Comparison of ENCODE assay signal across 8 cellular contexts in the genomic region with DNA sequence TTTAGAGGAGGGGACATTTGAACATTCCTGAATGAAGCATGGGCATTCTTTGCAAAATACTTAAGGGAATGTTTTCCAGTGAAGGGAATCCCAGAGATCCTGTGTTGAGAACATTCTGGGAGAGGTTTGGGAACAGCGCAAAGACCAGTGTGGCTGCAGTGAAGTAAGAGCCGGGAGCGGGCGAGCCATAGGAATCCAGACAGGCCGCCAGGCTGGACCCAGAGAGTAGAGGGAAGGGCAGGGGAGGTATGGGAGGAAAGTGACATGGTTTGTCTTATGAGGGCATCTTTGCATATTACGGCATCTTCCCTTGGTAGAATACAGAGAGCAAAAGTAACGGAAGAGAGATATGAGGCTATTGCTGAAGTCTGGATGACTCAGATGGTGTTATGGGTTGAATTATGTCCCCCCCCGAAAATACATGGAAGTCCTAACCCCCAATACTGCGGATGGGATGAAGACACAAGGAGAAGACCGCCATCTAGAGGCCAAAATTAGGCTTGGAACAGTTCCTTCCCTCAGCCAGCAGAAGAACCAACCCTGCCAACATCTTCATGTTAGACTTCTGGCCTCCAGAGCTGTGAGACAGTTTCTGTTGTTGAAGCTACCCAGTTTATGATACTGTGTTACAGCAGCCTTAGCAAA.
DNase-seq lines count a peak whose midpoint lies in the region; ATAC-seq and TF ChIP-seq lines count a peak whose summit lies in the region.

No MANE protein-coding gene starts in this region.

- peak; percentile 33 for TF ChIP-seq CTCF in MCF 10A (IDR thresholded peaks at IDR 0.05; ENCODE audit: unreplicated experiment)
- TF ChIP-seq CTCF in breast epithelium (IDR thresholded peaks at IDR 0.05) = peak in 1 of 3 donors; percentile 14
- TF ChIP-seq CTCF in Panc1 (IDR thresholded peaks at IDR 0.05) = peak; percentile 72
- TF ChIP-seq CTCF in esophagus muscularis mucosa (IDR thresholded peaks at IDR 0.05) = peak in 2 of 3 experiments; percentile 18 to 51
- TF ChIP-seq CTCF in smooth muscle cell (IDR thresholded peaks at IDR 0.05; ENCODE audit: borderline replicate concordance, insufficient read depth, poor library complexity, severe bottlenecking) = peak; percentile 11

- H3K9ac ChIP-seq in smooth muscle cell (ENCODE audit: low read depth) = no peak overlapping the region

- H4K20me1 ChIP-seq in smooth muscle cell (ENCODE audit: low read depth) = no peaks in the 10 kb centered on the region

- H3K9me3 ChIP-seq in breast epithelium = no peaks in the 10 kb centered on the region
- no peaks in the 10 kb centered on the region for H3K9me3 ChIP-seq in Panc1 (ENCODE audit: control insufficient read depth, insufficient read depth, low read depth, low read length)
- H3K9me3 ChIP-seq in esophagus muscularis mucosa = no peaks in the 10 kb centered on the region
- no peaks in the 10 kb centered on the region for H3K9me3 ChIP-seq in smooth muscle cell (replicated peaks; ENCODE audit: low read depth)

- ATAC-seq in Panc1 (no peak; the same call in 1 of the 2 replicates), HG03432 (IDR thresholded peaks at IDR 0.05; ENCODE audit: unreplicated experiment) (no peak), GM21423 (IDR thresholded peaks at IDR 0.05; ENCODE audit: unreplicated experiment) (no peak)

- CTCF ChIA-PET in MCF 10A (lab: Yijun Ruan, JAX) (interaction anchor here (0.6 to 3.3 kb wide), 26 partner anchors 8 to 1509 kb away, joined by 3 to 47 read pairs (median 4); no protein-coding TSS in a partner anchor), Panc1 (lab: Charles Lee) (interaction anchor here (0.6 to 0.7 kb wide), 3 partner anchors 10 to 1695 kb away, joined by 3 to 11 read pairs (median 7); no protein-coding TSS in a partner anchor)

- H3K4me3 Mint-ChIP-seq in MCF 10A (ENCODE audit: unreplicated experiment) = no peak overlapping the region

- H3K4me3 ChIP-seq in breast epithelium (no peak overlapping the region), Panc1 (ENCODE audit: low read depth in 2 of 2, low read length in 2 of 2) (no peak overlapping the region), esophagus muscularis mucosa (no peak overlapping the region), smooth muscle cell (no peak overlapping the region)

- peak; percentile 55 for DNase-seq in MCF 10A (ENCODE audit: unreplicated experiment)
- DNase-seq in breast epithelium (ENCODE audit: low spot score in 2 of 2) = no peak
- no peak for DNase-seq in Panc1 (ENCODE audit: low read depth, low spot score)
- no peak for DNase-seq in esophagus muscularis mucosa (ENCODE audit: extremely low spot score)
- no peak for DNase-seq in smooth muscle cell (lab: John Stamatoyannopoulos, UW; ENCODE audit: unreplicated experiment)
- DNase-seq in KG1 (lab: John Stamatoyannopoulos, UW) = no peak

- H3K9me3 Mint-ChIP-seq in MCF 10A (ENCODE audit: unreplicated experiment) = no peaks in the 10 kb centered on the region

- no peaks in the 10 kb centered on the region for H3K36me3 ChIP-seq in breast epithelium
- H3K36me3 ChIP-seq in Panc1 (ENCODE audit: control insufficient read depth, insufficient read depth, low read length) = no peaks in the 10 kb centered on the region
- H3K36me3 ChIP-seq in esophagus muscularis mucosa = no peaks in the 10 kb centered on the region
- no peaks in the 10 kb centered on the region for H3K36me3 ChIP-seq in smooth muscle cell (ENCODE audit: low read depth)

- intact Hi-C loops in MCF 10A (cut with micrococcal nuclease) = loop anchor here (1.0 to 10.0 kb wide), 3 partner anchors 50 to 560 kb away; no protein-coding TSS in a partner anchor
- intact Hi-C loops in breast epithelium (cut with DNase I; ENCODE audit: low total_unique reads) = no loop called here
- intact Hi-C loops in Panc1 (cut with micrococcal nuclease; ENCODE audit: unreplicated experiment) = no loop called here
- intact Hi-C loops in esophagus muscularis mucosa (cut with DNase I) = no loop called here

- no peaks in the 10 kb centered on the region for H3K27me3 ChIP-seq in breast epithelium
- no peaks in the 10 kb centered on the region; the same call in 1 of the 2 replicates for H3K27me3 ChIP-seq in Panc1 (ENCODE audit: control insufficient read depth, insufficient read depth, low read length)
- no peaks in the 10 kb centered on the region for H3K27me3 ChIP-seq in esophagus muscularis mucosa
- no peaks in the 10 kb centered on the region for H3K27me3 ChIP-seq in smooth muscle cell (ENCODE audit: low read depth)

- no peaks in the 10 kb centered on the region for H3K36me3 Mint-ChIP-seq in MCF 10A (ENCODE audit: insufficient read depth, unreplicated experiment)

- no peak overlapping the region for H3K4me2 ChIP-seq in smooth muscle cell

- no peaks in the 10 kb centered on the region for H3K27me3 Mint-ChIP-seq in MCF 10A (ENCODE audit: insufficient read depth, unreplicated experiment)

- no peaks in the 10 kb centered on the region for H3F3A ChIP-seq in smooth muscle cell (ENCODE audit: low read depth)

- BruUV-seq in MCF 10A (replicated peaks; lab: Mats Ljungman, UMichigan) (no TSS peak), Panc1 (replicated peaks; lab: Mats Ljungman, UMichigan) (no TSS peak)

- no peak for TF ChIP-seq POLR2A in breast epithelium (IDR thresholded peaks at IDR 0.05)
- no peak for TF ChIP-seq POLR2A in esophagus muscularis mucosa (IDR thresholded peaks at IDR 0.05; ENCODE audit: low read depth)

- H2AFZ ChIP-seq in smooth muscle cell (ENCODE audit: low read depth) = no peak overlapping the region

- H3K79me2 ChIP-seq in smooth muscle cell (ENCODE audit: low read depth) = no peaks in the 10 kb centered on the region

- in situ Hi-C loops in Panc1 (cut with HindIII; ENCODE audit: low pct_unique_long_range_greater_than_20kb, low sequenced_read_pairs) = no loop called here

- no peak overlapping the region for H3K27ac ChIP-seq in breast epithelium
- no peak overlapping the region for H3K27ac ChIP-seq in Panc1 (ENCODE audit: low read length)
- no peak overlapping the region for H3K27ac ChIP-seq in esophagus muscularis mucosa (replicated peaks in 1 of 4)
- H3K27ac ChIP-seq in smooth muscle cell (ENCODE audit: low read depth) = no peak overlapping the region

- no peak for TF ChIP-seq EP300 in esophagus muscularis mucosa (IDR thresholded peaks at IDR 0.05)

- POLR2A ChIA-PET in MCF 10A (lab: Yijun Ruan, JAX) = interaction anchor here (0.8 to 1.4 kb wide), 3 partner anchors 13 to 94 kb away, joined by 3 read pairs; no protein-coding TSS in a partner anchor
- POLR2A ChIA-PET in Panc1 (lab: Charles Lee) = no interaction called here

- H3K4me1 Mint-ChIP-seq in MCF 10A (ENCODE audit: insufficient read depth, unreplicated experiment) = peaks cover 5% of the 10 kb centered on the region

- H3K27ac Mint-ChIP-seq in MCF 10A (ENCODE audit: low read depth, unreplicated experiment) = no peak overlapping the region

- 78% methylated on average over 10 of the region's 10 CpGs for WGBS in esophagus muscularis mucosa
- 67% methylated on average over 10 of the region's 10 CpGs for WGBS in smooth muscle cell (ENCODE audit: low lambda C conversion rate)

- H3K4me1 ChIP-seq in breast epithelium (no peaks in the 10 kb centered on the region), Panc1 (ENCODE audit: control insufficient read depth, insufficient read depth, low read length) (no peaks in the 10 kb centered on the region), esophagus muscularis mucosa (no peaks in the 10 kb centered on the region), smooth muscle cell (ENCODE audit: low read depth) (peaks cover 16% of the 10 kb centered on the region)
